32 cellular contexts compared by ENCODE assay signal in the genomic region with DNA sequence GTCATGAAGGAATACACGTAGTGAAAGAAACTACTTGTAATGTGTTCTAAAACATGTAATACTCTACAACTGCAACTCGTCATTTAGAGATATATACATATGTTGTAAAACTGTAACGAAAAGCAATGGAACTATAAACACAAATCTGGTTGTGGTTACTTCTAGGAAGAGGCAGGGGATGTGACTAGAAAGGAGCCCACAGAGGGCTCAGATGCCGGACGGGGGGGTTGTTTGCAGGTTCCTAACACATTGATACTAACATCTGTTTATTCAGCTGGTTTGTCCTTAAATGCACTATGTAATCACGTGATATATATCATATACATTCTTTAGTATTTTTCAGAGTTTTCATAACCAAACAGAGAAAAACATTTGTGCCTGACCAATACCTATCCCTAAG. TPM values are rescaled to one million over a fixed set of nuclear protein-coding genes. Genes with fewer than 3 reads are reported as not detected.
"Had no signal": no experiment of that assay in that cellular context is flagged by ENCODE, and none has a peak within 500 bp of the region (broad histone marks: within the 10 kb centered on the region; RNA-seq: fewer than 3 reads in every experiment).

No MANE protein-coding gene starts in this region.

- FAIRE-seq: endothelial cell of umbilical vein, islet of Langerhans, keratinocyte had no signal

- H3K27ac ChIP-seq: coronary artery, dorsolateral prefrontal cortex, esophagus squamous epithelium, gastrocnemius medialis, heart right ventricle, left lung, lower lobe of right lung had no signal

- H3K9me3 ChIP-seq: lower lobe of right lung, mucosa of descending colon had no signal

- H3K27me3 ChIP-seq: dorsolateral prefrontal cortex, esophagus squamous epithelium, gastrocnemius medialis, heart right ventricle, left lung had no signal

- H3K27ac Mint-ChIP-seq: mesothelial cell of epicardium; naive thymus-derived CD8-positive, alpha-beta T cell had no signal

- H3K36me3 Mint-ChIP-seq: mesothelial cell of epicardium had no signal

- ATAC-seq: gastrocnemius medialis; heart right ventricle; left cardiac atrium; left lung; left ventricle myocardium superior; lower lobe of right lung; mucosa of descending colon; naive thymus-derived CD8-positive, alpha-beta T cell had no signal

- H3K4me3 Mint-ChIP-seq: mesothelial cell of epicardium; naive B cell; naive thymus-derived CD8-positive, alpha-beta T cell had no signal

- H3K4me1 ChIP-seq: esophagus squamous epithelium, gastrocnemius medialis, heart right ventricle, left lung, lower lobe of right lung had no signal

- H3K4me1 Mint-ChIP-seq: mesothelial cell of epicardium; naive thymus-derived CD8-positive, alpha-beta T cell had no signal

- H3K4me3 ChIP-seq: coronary artery, dorsolateral prefrontal cortex, esophagus squamous epithelium, gastrocnemius medialis, heart right ventricle, left lung, lower lobe of right lung, mucosa of descending colon had no signal

- H3K36me3 ChIP-seq: esophagus squamous epithelium, gastrocnemius medialis, heart right ventricle, left lung, lower lobe of right lung had no signal

- DNase-seq: dermis blood vessel endothelial cell; dorsolateral prefrontal cortex; effector CD4-positive, alpha-beta T cell; effector memory CD4-positive, alpha-beta T cell; esophagus squamous epithelium; foreskin fibroblast; foreskin melanocyte; gastrocnemius medialis; glutamatergic neuron; head of caudate nucleus; heart right ventricle; hippocampal formation; left cardiac atrium; left lung; left ventricle myocardium superior; lower lobe of right lung; mesenchymal stem cell; mucosa of descending colon; naive B cell; naive thymus-derived CD8-positive, alpha-beta T cell had no signal

RNA-seq across cellular contexts. Expression of a gene that starts 16.1 kb away (rescaled TPM):
- total RNA-seq: dermis blood vessel endothelial cell; dorsolateral prefrontal cortex; endothelial cell of umbilical vein; epithelial cell of proximal tubule; esophagus squamous epithelium; gastrocnemius medialis; glomerular endothelial cell; heart right ventricle; kidney epithelial cell; left cardiac atrium; left lung; left ventricle myocardium superior; lower leg skin; lower lobe of right lung; lung microvascular endothelial cell; mesenteric fat pad; mesothelial cell of epicardium; mucosa of descending colon; myocyte; naive thymus-derived CD8-positive, alpha-beta T cell had no signal
